In genomic region chr6:6711832-6712231, GRCh38 we compare ENCODE assay signal across 9 cellular contexts.
A peak's percentile ranks its signal among the peaks of the same experiment; 100 is the strongest.
DNase-seq lines count a peak whose midpoint lies in the region; ATAC-seq and TF ChIP-seq lines count a peak whose summit lies in the region.
"Had no signal": no experiment of that assay in that cellular context is flagged by ENCODE, and none has a peak within 500 bp of the region (broad histone marks: within the 10 kb centered on the region; RNA-seq: fewer than 3 reads in every experiment).

No MANE protein-coding gene starts in this region.

- ATAC-seq in GM18861 (IDR thresholded peaks at IDR 0.05; ENCODE audit: unreplicated experiment) (peak; percentile 43), HG03135 (IDR thresholded peaks at IDR 0.05; ENCODE audit: unreplicated experiment) (peak; percentile 65), Right ventricle myocardium superior (ENCODE audit: poor library complexity) (no peak), GM19397 (IDR thresholded peaks at IDR 0.05; ENCODE audit: unreplicated experiment) (no peak)
- ATAC-seq in activated CD8-positive, alpha-beta T cell treated with anti-CD3 and anti-CD28 coated beads, Interleukin-2, amount 10 ng/mL, durations not matched to agents 7 days and 5 days: peak; percentile 61

- peak; percentile 54 for DNase-seq in activated CD8-positive, alpha-beta T cell treated with anti-CD3 and anti-CD28 coated beads, Interleukin-2, amount 10 ng/mL, durations not matched to agents 7 days and 5 days
- DNase-seq in uterus: no peak
- no peak for DNase-seq in Right ventricle myocardium superior
- DNase-seq in SK-N-SH: no peak

- no peaks in the 10 kb centered on the region for H3K36me3 ChIP-seq in neutrophil
- H3K36me3 ChIP-seq in uterus: no peaks in the 10 kb centered on the region
- H3K36me3 ChIP-seq in SK-N-SH (replicated peaks in 1 of 2; ENCODE audit: control insufficient read depth in 1 of 2, insufficient read depth in 2 of 2, low read length in 1 of 2): no peaks in the 10 kb centered on the region
- H3K36me3 ChIP-seq: adrenal gland had no signal

- intact Hi-C loops in uterus (cut with DNase I; ENCODE audit: low total_unique reads): no loop called here
- intact Hi-C loops in Right ventricle myocardium superior (cut with DNase I): no loop called here

- no peak for TF ChIP-seq RAD21 in SK-N-SH (IDR thresholded peaks at IDR 0.05; ENCODE audit: low read length)

- no peak for TF ChIP-seq EP300 in SK-N-SH (IDR thresholded peaks at IDR 0.05; ENCODE audit: borderline replicate concordance in 1 of 2, low read depth in 1 of 2, low read length in 1 of 2)

- H3K27ac ChIP-seq in neutrophil (peak overlapping the region; percentile 85), uterus (no peak overlapping the region), SK-N-SH (ENCODE audit: low read depth in 2 of 2, low read length in 1 of 2) (no peak overlapping the region)

- peaks cover 38% of the 10 kb centered on the region for H3K4me1 Mint-ChIP-seq in activated CD8-positive, alpha-beta T cell treated with anti-CD3 and anti-CD28 coated beads, Interleukin-2, amount 10 ng/mL, durations not matched to agents 7 days and 5 days (ENCODE audit: low read depth)

- H3K4me2 ChIP-seq in SK-N-SH: no peak overlapping the region

- H3K9me2 ChIP-seq in SK-N-SH: no peaks in the 10 kb centered on the region

- peak overlapping the region; percentile 33 to 43 for H3K4me3 ChIP-seq in neutrophil (ENCODE audit: low read depth in 1 of 2, low read length in 1 of 2)
- H3K4me3 ChIP-seq in uterus: no peak overlapping the region
- H3K4me3 ChIP-seq in SK-N-SH (ENCODE audit: low read depth in 2 of 2, low read length in 1 of 2): no peak overlapping the region
- H3K4me3 ChIP-seq: adrenal gland had no signal

- WGBS in SK-N-SH (ENCODE audit: low lambda C conversion rate): 49% methylated on average over 6 of the region's 6 CpGs

- no peaks in the 10 kb centered on the region for H4K20me1 ChIP-seq in SK-N-SH (ENCODE audit: insufficient read depth)

- no peaks in the 10 kb centered on the region for H3K79me2 ChIP-seq in SK-N-SH (ENCODE audit: insufficient read depth)

- no peak overlapping the region for H3K9ac ChIP-seq in SK-N-SH

- H2AFZ ChIP-seq in SK-N-SH (ENCODE audit: low read depth): no peak overlapping the region

- no peaks in the 10 kb centered on the region for H3K9me3 Mint-ChIP-seq in activated CD8-positive, alpha-beta T cell treated with anti-CD3 and anti-CD28 coated beads, Interleukin-2, amount 10 ng/mL, durations not matched to agents 7 days and 5 days (ENCODE audit: insufficient read depth)

- H3K4me1 ChIP-seq in neutrophil (ENCODE audit: control insufficient read depth in 1 of 2, insufficient read depth in 1 of 2, low read depth in 1 of 2, low read length in 1 of 2) (peaks cover 73 to 74% of the 10 kb centered on the region in 2 experiments), uterus (no peaks in the 10 kb centered on the region), SK-N-SH (ENCODE audit: control insufficient read depth in 1 of 2, insufficient read depth in 2 of 2, low read depth in 1 of 2, low read length in 1 of 2) (no peaks in the 10 kb centered on the region; a peak in 1 of 4 replicates)

- peak overlapping the region; percentile 88 for H3K27ac Mint-ChIP-seq in activated CD8-positive, alpha-beta T cell treated with anti-CD3 and anti-CD28 coated beads, Interleukin-2, amount 10 ng/mL, durations not matched to agents 7 days and 5 days

- H3K9me3 ChIP-seq in neutrophil (no peaks in the 10 kb centered on the region), uterus (no peaks in the 10 kb centered on the region), SK-N-SH (no peaks in the 10 kb centered on the region)
- H3K9me3 ChIP-seq: adrenal gland had no signal

- H3K36me3 Mint-ChIP-seq in activated CD8-positive, alpha-beta T cell treated with anti-CD3 and anti-CD28 coated beads, Interleukin-2, amount 10 ng/mL, durations not matched to agents 7 days and 5 days (ENCODE audit: low read depth): peaks cover 3% of the 10 kb centered on the region

- H3K27me3 Mint-ChIP-seq in activated CD8-positive, alpha-beta T cell treated with anti-CD3 and anti-CD28 coated beads, Interleukin-2, amount 10 ng/mL, durations not matched to agents 7 days and 5 days (ENCODE audit: low read depth): peaks cover 25% of the 10 kb centered on the region

- peak overlapping the region; percentile 37 for H3K4me3 Mint-ChIP-seq in activated CD8-positive, alpha-beta T cell treated with anti-CD3 and anti-CD28 coated beads, Interleukin-2, amount 10 ng/mL, durations not matched to agents 7 days and 5 days

- TF ChIP-seq CTCF in neutrophil (IDR thresholded peaks at IDR 0.05): no peak
- no peak for TF ChIP-seq CTCF in uterus (IDR thresholded peaks at IDR 0.05)
- no peak for TF ChIP-seq CTCF in SK-N-SH (IDR thresholded peaks at IDR 0.05)

- POLR2A ChIA-PET in activated CD8-positive, alpha-beta T cell treated with anti-CD3 and anti-CD28 coated beads, Interleukin-2, amount 10 ng/mL, durations not matched to agents 7 days and 5 days (lab: Charles Lee): no interaction called here
- POLR2A ChIA-PET in SK-N-SH (lab: Yijun Ruan, JAX): no interaction called here

- no peak for TF ChIP-seq POLR2A in uterus (IDR thresholded peaks at IDR 0.05)

- H3F3A ChIP-seq in SK-N-SH (replicated peaks; ENCODE audit: insufficient read depth): no peaks in the 10 kb centered on the region

- H3K27me3 ChIP-seq in neutrophil (no peaks in the 10 kb centered on the region), uterus (no peaks in the 10 kb centered on the region), SK-N-SH (ENCODE audit: insufficient read depth) (no peaks in the 10 kb centered on the region)
- H3K27me3 ChIP-seq: adrenal gland had no signal

- CTCF ChIA-PET in activated CD8-positive, alpha-beta T cell treated with anti-CD3 and anti-CD28 coated beads, Interleukin-2, amount 10 ng/mL, durations not matched to agents 7 days and 5 days (lab: Charles Lee): interaction anchor here (1.4 to 2.1 kb wide), 3 partner anchors 10 to 15 kb away, joined by 3 to 9 read pairs (median 6); no protein-coding TSS in a partner anchor
- CTCF ChIA-PET in SK-N-SH (lab: Yijun Ruan, JAX): no interaction called here

TF ChIP-seq in SK-N-SH, 30 proteins besides CTCF, POLR2A, EP300 and RAD21:
- TF ChIP-seq RCOR1 (IDR thresholded peaks at IDR 0.05; ENCODE audit: low read length): no peak
- no peak for TF ChIP-seq SMC3 (IDR thresholded peaks at IDR 0.05; ENCODE audit: low read depth, low read length)
- no peak for TF ChIP-seq ELF1 (IDR thresholded peaks at IDR 0.05)
- TF ChIP-seq FOSL2 (IDR thresholded peaks at IDR 0.05; ENCODE audit: borderline replicate concordance, low read depth): no peak
- no peak for TF ChIP-seq PBX3 (IDR thresholded peaks at IDR 0.05)
- TF ChIP-seq USF1 (IDR thresholded peaks at IDR 0.05; ENCODE audit: borderline replicate concordance, low read depth): no peak
- TF ChIP-seq TCF12 (IDR thresholded peaks at IDR 0.05): no peak
- TF ChIP-seq RFX5 (IDR thresholded peaks at IDR 0.05; ENCODE audit: low read length): no peak
- no peak for TF ChIP-seq YY1 (IDR thresholded peaks at IDR 0.05; ENCODE audit: low read depth)

Comparison
In these comparisons a context has a peak if more than half of its experiments do, and no peak if none do; other contexts are left out.
1. ATAC-seq: peak in GM18861 (single experiment), HG03135 (single experiment) and activated CD8-positive, alpha-beta T cell treated with anti-CD3 and anti-CD28 coated beads, Interleukin-2, amount 10 ng/mL, durations not matched to agents 7 days and 5 days (single experiment); none in Right ventricle myocardium superior (single experiment) and GM19397 (single experiment).
2. H3K4me3 ChIP-seq: peak in neutrophil (2 of 2); none in uterus (0 of 2) and SK-N-SH (0 of 2).